2 cellular contexts compared by ENCODE assay signal in genomic region chr3:12507871-12508281, GRCh38.
TF ChIP-seq lines count a peak whose summit lies in the region.

No MANE protein-coding gene starts in this region.

TF ChIP-seq in HepG2, 621 proteins besides CTCF, POLR2A, EP300 and RAD21:
- TF ChIP-seq CREB3 (CRISPR knock-in tag; IDR thresholded peaks at IDR 0.05) (no peak), PCBP1 (IDR thresholded peaks at IDR 0.05; ENCODE audit: borderline replicate concordance, low read depth, low read length) (no peak), FOXK2 (IDR thresholded peaks at IDR 0.05) (no peak), MIER3 (CRISPR knock-in tag; IDR thresholded peaks at IDR 0.05; ENCODE audit: borderline replicate concordance) (no peak), ZNF782 (CRISPR knock-in tag; IDR thresholded peaks at IDR 0.05; ENCODE audit: borderline replicate concordance) (no peak), TRIM24 (CRISPR knock-in tag; IDR thresholded peaks at IDR 0.05) (no peak), USF2 (IDR thresholded peaks at IDR 0.05; ENCODE audit: low read depth, low read length) (no peak), USF2 (CRISPR knock-in tag; IDR thresholded peaks at IDR 0.05; ENCODE audit: borderline replicate concordance) (no peak), ZNF484 (CRISPR knock-in tag; IDR thresholded peaks at IDR 0.05; ENCODE audit: borderline replicate concordance, low read depth) (no peak), RAD51 (IDR thresholded peaks at IDR 0.05; ENCODE audit: borderline replicate concordance) (no peak), ATRX (CRISPR knock-in tag; IDR thresholded peaks at IDR 0.05; ENCODE audit: borderline replicate concordance) (no peak), HNRNPK (IDR thresholded peaks at IDR 0.05; ENCODE audit: low read depth, low read length, poor library complexity, severe bottlenecking) (no peak), KDM1A (CRISPR knock-in tag; IDR thresholded peaks at IDR 0.05) (no peak), RNF219 (CRISPR knock-in tag; IDR thresholded peaks at IDR 0.05) (no peak), RXRA (CRISPR knock-in tag; IDR thresholded peaks at IDR 0.05) (no peak)

TF ChIP-seq in GM23338, 12 proteins besides CTCF, POLR2A, EP300 and RAD21:
- TF ChIP-seq NANOG (IDR thresholded peaks at IDR 0.05; ENCODE audit: borderline replicate concordance) (no peak), STAT1 (IDR thresholded peaks at IDR 0.05; ENCODE audit: unreplicated experiment) (no peak), EZH2 (IDR thresholded peaks at IDR 0.05; ENCODE audit: low read depth, unreplicated experiment) (no peak), REST (IDR thresholded peaks at IDR 0.05; ENCODE audit: unreplicated experiment) (no peak), JUNB (IDR thresholded peaks at IDR 0.05; ENCODE audit: unreplicated experiment) (no peak), EZH2phosphoT487 (IDR thresholded peaks at IDR 0.05; ENCODE audit: unreplicated experiment) (no peak), ZNF331 (CRISPR knock-in tag; IDR thresholded peaks at IDR 0.05; ENCODE audit: low read depth) (no peak), ETS1 (IDR thresholded peaks at IDR 0.05) (no peak), ZNF462 (CRISPR knock-in tag; IDR thresholded peaks at IDR 0.05) (no peak), ZNF114 (CRISPR knock-in tag; IDR thresholded peaks at IDR 0.05) (no peak), CREB1 (CRISPR knock-in tag; IDR thresholded peaks at IDR 0.05; ENCODE audit: low read depth) (no peak), POLR2AphosphoS5 (IDR thresholded peaks at IDR 0.05; ENCODE audit: low read depth) (no peak)
